In the genomic region with DNA sequence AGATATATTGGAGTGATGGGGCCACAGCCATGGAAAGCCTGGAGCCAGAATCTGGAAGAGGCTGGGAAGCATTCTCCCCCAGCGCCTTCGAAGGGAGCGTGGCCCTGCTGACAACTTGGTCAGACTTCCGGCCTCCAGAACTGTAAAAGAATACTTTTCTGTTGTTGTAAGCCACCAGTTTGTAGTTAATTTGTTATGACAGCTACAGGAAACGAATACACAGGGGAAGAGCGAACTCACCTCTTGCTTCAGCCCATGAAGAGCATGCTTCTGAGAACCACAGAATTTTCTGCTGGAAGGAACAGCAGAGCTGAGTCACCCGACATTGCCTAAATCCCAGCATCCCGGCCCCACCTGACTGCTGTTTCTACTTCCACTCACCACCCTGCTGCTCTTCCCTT, we compare ENCODE assay signal across 9 cellular contexts.
A peak's percentile ranks its signal among the peaks of the same experiment; 100 is the strongest.
DNase-seq lines count a peak whose midpoint lies in the region; ATAC-seq and TF ChIP-seq lines count a peak whose summit lies in the region.
"Had no signal": no experiment of that assay in that cellular context is flagged by ENCODE, and none has a peak within 500 bp of the region (broad histone marks: within the 10 kb centered on the region; RNA-seq: fewer than 3 reads in every experiment).

No MANE protein-coding gene starts in this region.

- H4K20me1 ChIP-seq in fibroblast of lung (ENCODE audit: control insufficient read depth, extremely low read depth, insufficient read depth, low read length): no peaks in the 10 kb centered on the region

- H3K4me2 ChIP-seq in fibroblast of lung (ENCODE audit: extremely low read depth, insufficient read depth, low read length): peak overlapping the region; percentile 15

- no peaks in the 10 kb centered on the region for H3K79me2 ChIP-seq in fibroblast of lung (ENCODE audit: control insufficient read depth, insufficient read depth, low read length)

- H3K4me3 ChIP-seq in fibroblast of lung (replicated peaks in 1 of 4; ENCODE audit: control extremely low read depth in 1 of 4, insufficient read depth in 1 of 4, low read depth in 3 of 4, low read length in 4 of 4) (no peak overlapping the region), skeletal muscle cell (ENCODE audit: low read depth, low read length) (no peak overlapping the region)

- H3K9me3 ChIP-seq in fibroblast of lung (ENCODE audit: control insufficient read depth, insufficient read depth, low read depth, low read length): no peaks in the 10 kb centered on the region

- DNase-seq in fibroblast of lung (ENCODE audit: low read depth in 2 of 2): peak; percentile 95 to 99
- peak; percentile 99 for DNase-seq in skeletal muscle cell (ENCODE audit: low read depth)
- no peak for DNase-seq in activated T-cell treated with anti-CD3 and anti-CD28 coated beads, Interleukin-2, amount 50 U/mL, for 1 hour
- DNase-seq in T-helper 9 cell: no peak
- DNase-seq: activated B cell treated with CpG ODN at 0.5 μM for 24 hours had no signal

- TF ChIP-seq CTCF in fibroblast of lung (conservative IDR thresholded peaks at IDR 0.05 in 1 of 2, IDR thresholded peaks at IDR 0.05 in 1 of 2; ENCODE audit: low read depth in 1 of 2, low read length in 2 of 2): no peak

- H3K27ac ChIP-seq in fibroblast of lung (ENCODE audit: insufficient read depth, low read length): peak overlapping the region; percentile 37

- H3K9ac ChIP-seq in fibroblast of lung (ENCODE audit: insufficient read depth, low read length): no peak overlapping the region

- H2AFZ ChIP-seq in fibroblast of lung (ENCODE audit: low read length): no peak overlapping the region

- no peaks in the 10 kb centered on the region for H3K36me3 ChIP-seq in fibroblast of lung (ENCODE audit: control insufficient read depth, insufficient read depth, low read length)

- no peaks in the 10 kb centered on the region for H3K27me3 ChIP-seq in fibroblast of lung (ENCODE audit: control insufficient read depth, insufficient read depth, low read length)

- H3K4me1 ChIP-seq in fibroblast of lung (ENCODE audit: control insufficient read depth, extremely low read depth, insufficient read depth, low read length): peaks cover 2% of the 10 kb centered on the region

- ATAC-seq in GM19395 (IDR thresholded peaks at IDR 0.05; ENCODE audit: unreplicated experiment): peak; percentile 46
- no peak for ATAC-seq in HG02840 (IDR thresholded peaks at IDR 0.05; ENCODE audit: low FRiP score, unreplicated experiment)
- no peak for ATAC-seq in HG03571 (IDR thresholded peaks at IDR 0.05; ENCODE audit: unreplicated experiment)

TF ChIP-seq in PFSK-1, 5 proteins besides CTCF, POLR2A, EP300 and RAD21:
- TF ChIP-seq SIN3A (IDR thresholded peaks at IDR 0.05; ENCODE audit: borderline replicate concordance, insufficient read depth, low read length) (peak; percentile 81; the same call in 1 of the 2 replicates), REST (IDR thresholded peaks at IDR 0.05; ENCODE audit: insufficient read depth in 1 of 2, low read depth in 2 of 2, low read length in 2 of 2) (no peak), FOXP2 (optimal IDR thresholded peaks at IDR 0.05; ENCODE audit: borderline replicate concordance, extremely low read depth, extremely low read length, insufficient read depth) (no peak), POLR2AphosphoS5 (IDR thresholded peaks at IDR 0.05; ENCODE audit: low read depth, low read length) (no peak), TAF1 (IDR thresholded peaks at IDR 0.05; ENCODE audit: borderline replicate concordance, insufficient read depth, low read length) (peak; percentile 29; the same call in 1 of the 2 replicates)
TF ChIP-seq in PFSK-1: peak in this region for 2.

Comparison
In these comparisons a context has a peak if more than half of its experiments do, and no peak if none do; other contexts are left out.
1. DNase-seq: peak in fibroblast of lung (2 of 2) and skeletal muscle cell (single experiment); none in activated T-cell treated with anti-CD3 and anti-CD28 coated beads, Interleukin-2, amount 50 U/mL, for 1 hour (single experiment) and T-helper 9 cell (single experiment).